13 cellular contexts compared by ENCODE assay signal in the genomic region with DNA sequence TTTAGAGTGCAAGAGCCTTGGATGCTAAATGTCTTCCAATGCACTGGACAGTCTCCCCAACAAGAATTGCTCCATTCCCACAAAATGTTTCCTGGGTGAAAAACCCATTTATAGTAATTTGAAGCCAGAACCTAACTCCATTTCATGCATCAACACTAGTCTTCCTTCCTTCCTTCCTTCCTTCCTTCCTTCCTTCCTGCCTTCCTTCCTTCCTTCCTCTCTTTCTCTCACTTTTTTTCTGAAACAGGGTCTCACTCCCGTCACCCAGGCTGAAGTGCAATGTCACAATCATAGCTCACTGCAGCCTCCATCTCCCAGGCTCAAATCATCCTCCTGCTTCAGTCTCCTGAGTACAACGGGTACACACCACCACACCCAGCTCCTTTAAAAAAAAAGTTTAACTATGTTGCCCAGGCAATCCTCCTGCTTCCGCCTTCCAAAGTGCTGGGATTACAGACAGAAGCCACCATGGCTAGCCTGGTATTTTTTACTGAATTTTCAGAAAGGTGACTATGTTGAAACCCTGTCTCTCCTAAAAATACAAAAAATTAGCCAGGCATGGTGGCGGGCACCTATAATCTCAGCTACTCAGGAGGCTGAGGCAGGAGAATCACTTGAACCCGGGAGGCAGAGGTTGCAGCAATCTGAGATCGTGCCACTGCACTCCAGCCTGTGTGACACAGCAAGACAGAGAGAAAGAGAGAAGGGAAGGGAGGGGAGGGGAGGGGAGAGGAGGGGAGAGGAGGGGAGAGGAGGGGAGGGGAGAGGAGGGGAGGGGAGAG. TPM values are rescaled to one million over a fixed set of nuclear protein-coding genes. Genes with fewer than 3 reads are reported as not detected.
DNase-seq lines count a peak whose midpoint lies in the region; ATAC-seq, FAIRE-seq and TF ChIP-seq lines count a peak whose summit lies in the region.
"Not testable (repeated sequence)": the region's sequence is repeated elsewhere in the genome, so short reads cannot be mapped to it uniquely, and the experiment has no call there.
"Had no signal": no experiment of that assay in that cellular context is flagged by ENCODE, and none has a peak within 500 bp of the region (broad histone marks: within the 10 kb centered on the region; RNA-seq: fewer than 3 reads in every experiment).

No MANE protein-coding gene starts in this region.

- not testable (repeated sequence) for TF ChIP-seq CTCF in A549 (IDR thresholded peaks at IDR 0.05); GM23338 (conservative IDR thresholded peaks at IDR 0.05; ENCODE audit: low read depth in 2 of 2); OCI-LY7 (conservative IDR thresholded peaks at IDR 0.05; ENCODE audit: low read length); MCF 10A (IDR thresholded peaks at IDR 0.05; ENCODE audit: unreplicated experiment); natural killer cell (IDR thresholded peaks at IDR 0.05)

- H3K9me3 ChIP-seq in A549; OCI-LY7 (ENCODE audit: low read length); iPS-18a (ENCODE audit: control insufficient read depth, low read depth, low read length): not testable (repeated sequence)

- POLR2A ChIA-PET in A549 (lab: Yijun Ruan, JAX), result interaction anchor here (0.5 kb wide), 1 partner anchor 81 kb away, joined by 3 read pairs; no protein-coding TSS in a partner anchor
- POLR2A ChIA-PET in OCI-LY7 (lab: Charles Lee), result interaction anchor here (0.6 to 1.6 kb wide), 7 partner anchors 9 to 319 kb away, joined by 3 to 7 read pairs (median 3); no protein-coding TSS in a partner anchor
- POLR2A ChIA-PET in MCF 10A (lab: Yijun Ruan, JAX), result interaction anchor here (2.5 to 4.3 kb wide), 4 partner anchors 21 to 298 kb away, joined by 15 to 26 read pairs (median 20); a partner anchor contains a TSS

- not testable (repeated sequence) for FAIRE-seq in A549 (lab: Jason Lieb, UNC)

- not testable (repeated sequence) for H3K9me2 ChIP-seq in GM23338 (ENCODE audit: insufficient read depth); OCI-LY7 (ENCODE audit: insufficient read depth, low read length)

- CTCF ChIA-PET in A549 (lab: Yijun Ruan, JAX) (interaction anchor here (0.6 to 2.7 kb wide), 4 partner anchors 90 to 1183 kb away, joined by 3 to 9 read pairs (median 4); no protein-coding TSS in a partner anchor), OCI-LY7 (lab: Charles Lee; ENCODE audit: unreplicated experiment) (interaction anchor here (0.6 kb wide), 1 partner anchor 21 kb away, joined by 4 read pairs; no protein-coding TSS in a partner anchor), MCF 10A (lab: Yijun Ruan, JAX) (interaction anchor here (0.7 kb wide), 1 partner anchor 91 kb away, joined by 4 read pairs; no protein-coding TSS in a partner anchor)
- CTCF ChIA-PET in activated CD8-positive, alpha-beta memory T cell treated with anti-CD3 and anti-CD28 coated beads, Interleukin-2, amount 10 ng/mL, durations not matched to agents 7 days and 5 days (lab: Charles Lee), result interaction anchor here (1.2 kb wide), 1 partner anchor 26 kb away, joined by 3 read pairs; no protein-coding TSS in a partner anchor

- WGBS in A549 (ENCODE audit: missing lambda C conversion rate), result 72% methylated on average over 6 of the region's 6 CpGs

- H3K27me3 ChIP-seq in GM23338 (ENCODE audit: insufficient read depth) (peaks cover 12% of the 10 kb centered on the region), iPS-18a (ENCODE audit: control insufficient read depth, insufficient read depth, low read length) (peaks cover 14% of the 10 kb centered on the region)

- H2AFZ ChIP-seq in GM23338, result peak overlapping the region; percentile 91
- not testable (repeated sequence) for H2AFZ ChIP-seq in OCI-LY7 (ENCODE audit: low read length)

- H3K9ac ChIP-seq in iPS-18a (ENCODE audit: low read length), result not testable (repeated sequence)

- H3K4me2 ChIP-seq in A549, result peak overlapping the region; percentile 3; the same call in 1 of the 3 replicates
- H3K4me2 ChIP-seq in GM23338, result peak overlapping the region; percentile 90
- peak overlapping the region; percentile 67 for H3K4me2 ChIP-seq in OCI-LY7 (ENCODE audit: low read length)

- H3K4me3 Mint-ChIP-seq in GM23338, result peak overlapping the region; percentile 78
- peak overlapping the region; percentile 81 for H3K4me3 Mint-ChIP-seq in activated CD8-positive, alpha-beta memory T cell treated with anti-CD3 and anti-CD28 coated beads, Interleukin-2, amount 10 ng/mL, durations not matched to agents 7 days and 5 days
- H3K4me3 Mint-ChIP-seq in MCF 10A (ENCODE audit: unreplicated experiment), result peak overlapping the region; percentile 80
- H3K4me3 Mint-ChIP-seq in natural killer cell, result peak overlapping the region; percentile 90
- H3K4me3 Mint-ChIP-seq in stimulated activated effector memory CD8-positive, alpha-beta T cell treated with anti-CD3 and anti-CD28 coated beads, Interleukin-12 subunit alpha, Interleukin-12 subunit beta, amount 100 ng/mL, for 72 hours, result peak overlapping the region; percentile 95

- intact Hi-C loops in OCI-LY7 (cut with micrococcal nuclease; ENCODE audit: unreplicated experiment), result loop anchor here (5.0 kb wide), 1 partner anchor 297 kb away; a partner anchor contains a TSS
- intact Hi-C loops in MCF 10A (cut with micrococcal nuclease), result loop anchor here (10.0 kb wide), 1 partner anchor 235 kb away; a partner anchor contains a TSS
- intact Hi-C loops in natural killer cell (cut with micrococcal nuclease), result not testable (repeated sequence)

- peaks cover 25% of the 10 kb centered on the region for H3K4me1 ChIP-seq in A549
- peaks cover 25% of the 10 kb centered on the region for H3K4me1 ChIP-seq in GM23338 (ENCODE audit: insufficient read depth)
- H3K4me1 ChIP-seq in OCI-LY7 (ENCODE audit: insufficient read depth, low read length, poor library complexity, severe bottlenecking), result peaks cover 47% of the 10 kb centered on the region
- H3K4me1 ChIP-seq in iPS-18a (ENCODE audit: control insufficient read depth, low read depth, low read length), result not testable (repeated sequence)

- peak overlapping the region in 1 of 2 experiments; percentile 51; a peak in 1 of 6 replicates for H3K27ac ChIP-seq in A549
- not testable (repeated sequence) for H3K27ac ChIP-seq in GM23338 (ENCODE audit: low read depth); OCI-LY7 (ENCODE audit: low read depth, low read length, poor library complexity, severe bottlenecking); iPS-18a (ENCODE audit: low read length)

- ATAC-seq in A549; GM23338; activated CD8-positive, alpha-beta memory T cell treated with anti-CD3 and anti-CD28 coated beads, Interleukin-2, amount 10 ng/mL, durations not matched to agents 7 days and 5 days; natural killer cell; stimulated activated effector memory CD8-positive, alpha-beta T cell treated with anti-CD3 and anti-CD28 coated beads, Interleukin-12 subunit alpha, Interleukin-12 subunit beta, amount 100 ng/mL, for 72 hours: not testable (repeated sequence)

- not testable (repeated sequence) for TF ChIP-seq POLR2A in A549 (IDR thresholded peaks at IDR 0.05; ENCODE audit: low read length)

- not testable (repeated sequence) for DNase-seq in A549 (ENCODE audit: low read depth in 1 of 2, low spot score in 1 of 2); GM23338 (ENCODE audit: low spot score); OCI-LY7 (ENCODE audit: low spot score); activated CD8-positive, alpha-beta memory T cell treated with anti-CD3 and anti-CD28 coated beads, Interleukin-2, amount 10 ng/mL, durations not matched to agents 7 days and 5 days; MCF 10A (ENCODE audit: unreplicated experiment); natural killer cell; stimulated activated effector memory CD8-positive, alpha-beta T cell treated with anti-CD3 and anti-CD28 coated beads, Interleukin-12 subunit alpha, Interleukin-12 subunit beta, amount 100 ng/mL, for 72 hours (ENCODE audit: low spot score in 2 of 2)

- peaks cover 11% of the 10 kb centered on the region for H3K9me3 Mint-ChIP-seq in GM23338
- not testable (repeated sequence) for H3K9me3 Mint-ChIP-seq in activated CD8-positive, alpha-beta memory T cell treated with anti-CD3 and anti-CD28 coated beads, Interleukin-2, amount 10 ng/mL, durations not matched to agents 7 days and 5 days (ENCODE audit: low read depth); MCF 10A (ENCODE audit: unreplicated experiment); natural killer cell; stimulated activated effector memory CD8-positive, alpha-beta T cell treated with anti-CD3 and anti-CD28 coated beads, Interleukin-12 subunit alpha, Interleukin-12 subunit beta, amount 100 ng/mL, for 72 hours

- H3K36me3 Mint-ChIP-seq in GM23338 (ENCODE audit: low read depth), result peaks cover 15% of the 10 kb centered on the region
- peaks cover 13% of the 10 kb centered on the region for H3K36me3 Mint-ChIP-seq in activated CD8-positive, alpha-beta memory T cell treated with anti-CD3 and anti-CD28 coated beads, Interleukin-2, amount 10 ng/mL, durations not matched to agents 7 days and 5 days
- not testable (repeated sequence) for H3K36me3 Mint-ChIP-seq in MCF 10A (ENCODE audit: insufficient read depth, unreplicated experiment); natural killer cell
- peaks cover 22% of the 10 kb centered on the region for H3K36me3 Mint-ChIP-seq in stimulated activated effector memory CD8-positive, alpha-beta T cell treated with anti-CD3 and anti-CD28 coated beads, Interleukin-12 subunit alpha, Interleukin-12 subunit beta, amount 100 ng/mL, for 72 hours

- TF ChIP-seq RAD21 in A549 (conservative IDR thresholded peaks at IDR 0.05 in 1 of 2, IDR thresholded peaks at IDR 0.05 in 1 of 2), result not testable (repeated sequence)

- H3K27ac Mint-ChIP-seq in GM23338; activated CD8-positive, alpha-beta memory T cell treated with anti-CD3 and anti-CD28 coated beads, Interleukin-2, amount 10 ng/mL, durations not matched to agents 7 days and 5 days; MCF 10A (ENCODE audit: low read depth, unreplicated experiment): not testable (repeated sequence)
- H3K27ac Mint-ChIP-seq in natural killer cell, result peak overlapping the region in 1 of 2 donors; percentile 90
- peak overlapping the region; percentile 96 for H3K27ac Mint-ChIP-seq in stimulated activated effector memory CD8-positive, alpha-beta T cell treated with anti-CD3 and anti-CD28 coated beads, Interleukin-12 subunit alpha, Interleukin-12 subunit beta, amount 100 ng/mL, for 72 hours

- H4K20me1 ChIP-seq in GM23338 (replicated peaks; ENCODE audit: insufficient read depth); OCI-LY7 (ENCODE audit: insufficient read depth, low read length): not testable (repeated sequence)

- H3K27me3 Mint-ChIP-seq in GM23338 (ENCODE audit: insufficient read depth, low read depth, poor library complexity), result peaks cover 13% of the 10 kb centered on the region
- H3K27me3 Mint-ChIP-seq in activated CD8-positive, alpha-beta memory T cell treated with anti-CD3 and anti-CD28 coated beads, Interleukin-2, amount 10 ng/mL, durations not matched to agents 7 days and 5 days; MCF 10A (ENCODE audit: insufficient read depth, unreplicated experiment); natural killer cell (ENCODE audit: low read depth in 2 of 2): not testable (repeated sequence)

- TF ChIP-seq EP300 in A549 (IDR thresholded peaks at IDR 0.05), result not testable (repeated sequence)

- peaks cover 20% of the 10 kb centered on the region for H3K79me2 ChIP-seq in GM23338 (replicated peaks; ENCODE audit: insufficient read depth)
- not testable (repeated sequence) for H3K79me2 ChIP-seq in OCI-LY7 (ENCODE audit: insufficient read depth, low read depth, low read length)

- BruUV-seq in OCI-LY7 (replicated peaks; lab: Mats Ljungman, UMichigan); MCF 10A (replicated peaks; lab: Mats Ljungman, UMichigan): not testable (repeated sequence)

- H3K4me1 Mint-ChIP-seq in GM23338 (peaks cover 35% of the 10 kb centered on the region), MCF 10A (ENCODE audit: insufficient read depth, unreplicated experiment) (peaks cover 25% of the 10 kb centered on the region), natural killer cell (peaks cover 39 to 41% of the 10 kb centered on the region in 2 donors)
- H3K4me1 Mint-ChIP-seq in activated CD8-positive, alpha-beta memory T cell treated with anti-CD3 and anti-CD28 coated beads, Interleukin-2, amount 10 ng/mL, durations not matched to agents 7 days and 5 days, result peaks cover 44% of the 10 kb centered on the region
- H3K4me1 Mint-ChIP-seq in stimulated activated effector memory CD8-positive, alpha-beta T cell treated with anti-CD3 and anti-CD28 coated beads, Interleukin-12 subunit alpha, Interleukin-12 subunit beta, amount 100 ng/mL, for 72 hours, result peaks cover 46% of the 10 kb centered on the region

- not testable (repeated sequence) for H3F3A ChIP-seq in GM23338 (replicated peaks; ENCODE audit: low read depth)

- not testable (repeated sequence) for H3K36me3 ChIP-seq in GM23338 (ENCODE audit: insufficient read depth); OCI-LY7 (ENCODE audit: insufficient read depth, low read length); iPS-18a (ENCODE audit: control insufficient read depth, low read depth, low read length)

- not testable (repeated sequence) for H3K4me3 ChIP-seq in A549; OCI-LY7 (ENCODE audit: low read depth, low read length, poor library complexity, severe bottlenecking)
- H3K4me3 ChIP-seq in GM23338 (peak overlapping the region; percentile 77; the same call in 1 of the 2 replicates), iPS-18a (ENCODE audit: low read length) (peak overlapping the region; percentile 46)

RNA-seq across cellular contexts. Expression of a gene that starts 1.9 kb away (rescaled TPM):
- polyA plus RNA-seq in A549 (2011; rRNA removed) (24.1 and 26.2 TPM in 2 replicates), A549 (2017; fragmentation: RNase III; extraction: RNeasy Plus Mini Kit Qiagen cat#74134 plus additional on column Dnase treatment) (15.4 to 16.7 TPM (median 16.6 TPM) in 3 replicates), GM23338 (2016; fragmentation: Nextera tagmentation; extraction: Ambion mirVana) (3.4 and 3.6 TPM in 2 replicates)
- 14.4 and 19.0 TPM in 2 replicates for polyA plus RNA-seq in A549 (2012; cell fraction: cytosol; rRNA removed)
- polyA plus RNA-seq in A549 (2012; cell fraction: nucleus; rRNA removed), result 24.4 and 26.2 TPM in 2 replicates
- 35.1 and 37.2 TPM in 2 replicates for polyA minus RNA-seq in A549 (2011; rRNA and poly(A)+ RNA removed)
- 10.8 and 11.8 TPM in 2 replicates for total RNA-seq in GM23338 (2014; rRNA removed; shearing (Covaris generic))
- total RNA-seq in OCI-LY7 (2014; rRNA removed; shearing (Covaris generic)), result 5.3 and 8.0 TPM in 2 replicates
- total RNA-seq in OCI-LY7 (2022) (16.6 and 17.2 TPM in 2 replicates), MCF 10A (2022) (33.4 and 41.4 TPM in 2 replicates), natural killer cell (10 to 100 TPM; 57.4 to 74.1 (median 66.6) TPM)
- 10 to 100 TPM; 66.9 to 73.9 TPM for total RNA-seq in activated CD8-positive, alpha-beta memory T cell treated with anti-CD3 and anti-CD28 coated beads, Interleukin-2, amount 10 ng/mL, durations not matched to agents 7 days and 5 days

RNA-seq across cellular contexts. Expression of a gene that starts 20.6 kb away (rescaled TPM):
- not detected in 2 replicates for polyA plus RNA-seq in A549 (2011; rRNA removed)
- polyA plus RNA-seq in A549 (2012; cell fraction: cytosol; rRNA removed), result 0.01 TPM in 1 of 2 replicates, not detected in the other
- not detected in 2 replicates for polyA plus RNA-seq in A549 (2012; cell fraction: nucleus; rRNA removed)
- not detected in 3 replicates for polyA plus RNA-seq in A549 (2017; fragmentation: RNase III; extraction: RNeasy Plus Mini Kit Qiagen cat#74134 plus additional on column Dnase treatment)
- not detected in 2 replicates for polyA minus RNA-seq in A549 (2011; rRNA and poly(A)+ RNA removed)
- not detected in 2 replicates for total RNA-seq in GM23338 (2014; rRNA removed; shearing (Covaris generic))
- not detected in 2 replicates for polyA plus RNA-seq in GM23338 (2016; fragmentation: Nextera tagmentation; extraction: Ambion mirVana)
- not detected in 2 replicates for total RNA-seq in OCI-LY7 (2014; rRNA removed; shearing (Covaris generic))
- total RNA-seq in OCI-LY7 (2022), result not detected in 2 replicates
- not detected for total RNA-seq in activated CD8-positive, alpha-beta memory T cell treated with anti-CD3 and anti-CD28 coated beads, Interleukin-2, amount 10 ng/mL, durations not matched to agents 7 days and 5 days
- total RNA-seq in MCF 10A (2022), result not detected in 2 replicates
- not detected for total RNA-seq in natural killer cell
- total RNA-seq: A172, cardiac muscle cell, HT-29, sciatic nerve, thoracic aorta had no signal
- polyA plus RNA-seq: cardiac muscle cell had no signal

Comparison
In these comparisons a context has a peak if more than half of its experiments do, and no peak if none do; other contexts are left out.
1. H3K4me2 ChIP-seq: peak in every context shown above with its lines; median percentile 90 in GM23338; 67 in OCI-LY7; 3 in A549.